8 cellular contexts compared by ENCODE assay signal in genomic region chr9:91191443-91192378, GRCh38.
DNase-seq lines count a peak whose midpoint lies in the region; ATAC-seq and TF ChIP-seq lines count a peak whose summit lies in the region.

No MANE protein-coding gene starts in this region.

- DNase-seq in ascending aorta (ENCODE audit: low spot score in 2 of 2) (peak in 1 of 2 donors; percentile 61), trophoblast cell (no peak), AG08396 (ENCODE audit: low spot score) (no peak), H7 (no peak), hepatic stellate cell (ENCODE audit: low spot score) (no peak), KBM-7 (no peak)

- H3K4me3 ChIP-seq in ascending aorta, result peak overlapping the region in 1 of 2 donors; percentile 66
- no peak overlapping the region for H3K4me3 ChIP-seq in trophoblast cell (ENCODE audit: low read depth, low read length)
- H3K4me3 ChIP-seq in H7 (ENCODE audit: insufficient read depth, low read depth, low read length), result no peak overlapping the region

- no peak overlapping the region for H2AFZ ChIP-seq in trophoblast cell (ENCODE audit: insufficient read depth, low read length, poor library complexity)

- H3K18ac ChIP-seq in trophoblast cell (ENCODE audit: low read length), result peak overlapping the region; percentile 29

- H4K12ac ChIP-seq in trophoblast cell (ENCODE audit: low read depth, low read length), result no peak overlapping the region

- no peak overlapping the region for H3K4me2 ChIP-seq in trophoblast cell (ENCODE audit: low read length)

- TF ChIP-seq CTCF in ascending aorta (IDR thresholded peaks at IDR 0.05), result no peak

- peak overlapping the region; percentile 3 for H4K91ac ChIP-seq in trophoblast cell (ENCODE audit: low read depth, low read length)

- intact Hi-C loops in ascending aorta (cut with DNase I), result loop anchor here (1.0 to 5.0 kb wide), 7 partner anchors 17 to 291 kb away; no protein-coding TSS in a partner anchor

- H3K4me1 ChIP-seq in ascending aorta, result peaks cover 6 to 36% of the 10 kb centered on the region in 2 donors
- peaks cover 5 to 7% of the 10 kb centered on the region in 2 experiments for H3K4me1 ChIP-seq in trophoblast cell (ENCODE audit: control insufficient read depth in 1 of 2, insufficient read depth in 2 of 2, low read length in 2 of 2)

- no peak overlapping the region for H3K9ac ChIP-seq in trophoblast cell (ENCODE audit: low read length)

- H3K27ac ChIP-seq in ascending aorta (peak overlapping the region; percentile 98 to 99), trophoblast cell (ENCODE audit: low read depth, low read length) (no peak overlapping the region)

- peak overlapping the region; percentile 80 for H2BK12ac ChIP-seq in trophoblast cell (ENCODE audit: low read length)

- H3K14ac ChIP-seq in trophoblast cell (ENCODE audit: low read length), result no peak overlapping the region

- no peak overlapping the region for H3K23ac ChIP-seq in trophoblast cell (ENCODE audit: low read length)

- in situ Hi-C loops in KBM-7 (cut with MboI; ENCODE audit: low pct_unique_long_range_greater_than_20kb, low sequenced_read_pairs), result no loop called here

- peak overlapping the region; percentile 13 for H2BK5ac ChIP-seq in trophoblast cell (ENCODE audit: low read depth, low read length, poor library complexity)

- H3K27me3 ChIP-seq in ascending aorta (no peaks in the 10 kb centered on the region), trophoblast cell (ENCODE audit: insufficient read depth, low read length) (no peaks in the 10 kb centered on the region), H7 (ENCODE audit: control insufficient read depth, insufficient read depth, low read length) (peaks cover 15% of the 10 kb centered on the region)

- no peak overlapping the region for H3K4ac ChIP-seq in trophoblast cell (ENCODE audit: low read depth, low read length)

- H3K36me3 ChIP-seq in ascending aorta, result no peaks in the 10 kb centered on the region
- no peaks in the 10 kb centered on the region for H3K36me3 ChIP-seq in trophoblast cell (ENCODE audit: control insufficient read depth in 1 of 2, insufficient read depth in 2 of 2, low read length in 2 of 2)
- H3K36me3 ChIP-seq in H7 (replicated peaks; ENCODE audit: control insufficient read depth, insufficient read depth, low read length), result no peaks in the 10 kb centered on the region

- no CpG with 5 or more reads among the region's 18 CpGs for WGBS in trophoblast cell (ENCODE audit: extremely low coverage, insufficient coverage, insufficient read length)

- peaks cover 4% of the 10 kb centered on the region for H3K79me2 ChIP-seq in trophoblast cell (ENCODE audit: control insufficient read depth, insufficient read depth, low read length, poor library complexity)

- no peak overlapping the region for H4K8ac ChIP-seq in trophoblast cell (ENCODE audit: low read depth, low read length)

- peak overlapping the region; percentile 35 for H2AK5ac ChIP-seq in trophoblast cell (ENCODE audit: low read length)

- H3K9me3 ChIP-seq in ascending aorta (no peaks in the 10 kb centered on the region), trophoblast cell (ENCODE audit: insufficient read depth, low read depth, low read length) (peaks cover 3% of the 10 kb centered on the region)

- ATAC-seq in GM18861 (IDR thresholded peaks at IDR 0.05; ENCODE audit: unreplicated experiment), result peak; percentile 56
- peak; percentile 51 for ATAC-seq in HG03097 (IDR thresholded peaks at IDR 0.05; ENCODE audit: low FRiP score, unreplicated experiment)

- H3K79me1 ChIP-seq in trophoblast cell (ENCODE audit: low read length), result peaks cover 16% of the 10 kb centered on the region

- H2BK120ac ChIP-seq in trophoblast cell (ENCODE audit: insufficient read depth, low read length, poor library complexity), result peak overlapping the region; percentile 2
